In genomic region chr5:141040093-141040762, GRCh38 we compare ENCODE assay signal across 8 cellular contexts. TPM values are rescaled to one million over a fixed set of nuclear protein-coding genes. Genes with fewer than 3 reads are reported as not detected.
DNase-seq lines count a peak whose midpoint lies in the region; ATAC-seq, FAIRE-seq and TF ChIP-seq lines count a peak whose summit lies in the region.

No MANE protein-coding gene starts in this region.

- no peaks in the 10 kb centered on the region for H3K79me2 ChIP-seq in osteoblast (ENCODE audit: insufficient read depth, low read length)

- peak overlapping the region; percentile 34 for H3K4me2 ChIP-seq in osteoblast (ENCODE audit: insufficient read depth, low read length)

- DNase-seq in SIG-M5 treated with dmso at 0.1 percent for 504 hours (lab: John Stamatoyannopoulos, UW; ENCODE audit: unreplicated experiment) = peak; percentile 9
- no peak for DNase-seq in SIG-M5 (lab: John Stamatoyannopoulos, UW)
- DNase-seq in OCI-M1 (lab: John Stamatoyannopoulos, UW) = peak; percentile 1
- peak; percentile 41 to 44 for DNase-seq in frontal cortex (ENCODE audit: low spot score in 2 of 2)
- DNase-seq in osteoblast (ENCODE audit: insufficient read length, low spot score, missing footprints) = peak; percentile 1

- TF ChIP-seq CTCF in osteoblast (IDR thresholded peaks at IDR 0.05; ENCODE audit: extremely low read depth, low read depth, low read length) = peak; percentile 30

- no peak overlapping the region for H3K27ac ChIP-seq in osteoblast (ENCODE audit: low read depth, low read length)

- H3K4me3 ChIP-seq in osteoblast (ENCODE audit: insufficient read depth, low read length) = no peak overlapping the region

- no peak overlapping the region for H2AFZ ChIP-seq in osteoblast (ENCODE audit: low read length)

- no peak for FAIRE-seq in frontal cortex (lab: Jason Lieb, UNC)

- H3K4me1 ChIP-seq in osteoblast (ENCODE audit: insufficient read depth, low read length) = no peaks in the 10 kb centered on the region

- no peaks in the 10 kb centered on the region for H3K27me3 ChIP-seq in osteoblast (ENCODE audit: insufficient read depth, low read length)

- H4K20me1 ChIP-seq in osteoblast (ENCODE audit: insufficient read depth, low read length) = no peaks in the 10 kb centered on the region

- H3K36me3 ChIP-seq in osteoblast (ENCODE audit: insufficient read depth, low read length) = no peaks in the 10 kb centered on the region

- no peaks in the 10 kb centered on the region for H3K9me3 ChIP-seq in osteoblast (ENCODE audit: low read depth, low read length)

- ATAC-seq in GM18907 (IDR thresholded peaks at IDR 0.05; ENCODE audit: unreplicated experiment) (no peak), HG03457 (IDR thresholded peaks at IDR 0.05; ENCODE audit: unreplicated experiment) (no peak), HG03175 (IDR thresholded peaks at IDR 0.05; ENCODE audit: unreplicated experiment) (no peak)

RNA-seq across cellular contexts. Expression of gene PCDHB1, which starts 10.9 kb away (rescaled TPM):
- total RNA-seq in frontal cortex (0.82 TPM), osteoblast (not detected in 2 replicates)

RNA-seq across cellular contexts. Expression of gene PCDHB2, which starts 54.2 kb away (rescaled TPM):
- total RNA-seq in frontal cortex (13.0 TPM), osteoblast (1.2 and 1.4 TPM in 2 replicates)
